In the genomic region with DNA sequence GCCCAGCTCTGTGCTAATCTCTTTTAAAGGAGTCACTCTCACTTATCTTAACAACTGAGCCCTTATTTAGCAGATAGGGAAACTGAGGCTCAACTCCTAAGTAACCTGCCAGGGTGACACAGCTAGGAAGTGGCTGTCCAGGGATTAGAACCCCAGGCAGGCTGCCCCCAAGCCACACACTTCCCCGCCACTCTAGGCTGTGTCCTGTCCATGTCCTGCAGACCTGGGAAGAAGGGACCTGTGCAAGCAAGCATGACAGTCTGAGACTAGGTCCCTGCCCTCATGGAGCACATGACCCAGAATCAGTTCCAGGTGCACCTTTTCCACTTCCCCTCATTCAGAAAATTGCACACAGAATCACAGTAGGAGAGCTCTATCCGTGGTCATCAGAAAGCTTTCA, we compare ENCODE assay signal across 29 cellular contexts. TPM values are rescaled to one million over a fixed set of nuclear protein-coding genes. Genes with fewer than 3 reads are reported as not detected.
DNase-seq lines count a peak whose midpoint lies in the region; ATAC-seq, FAIRE-seq and TF ChIP-seq lines count a peak whose summit lies in the region.
"Had no signal": no experiment of that assay in that cellular context is flagged by ENCODE, and none has a peak within 500 bp of the region (broad histone marks: within the 10 kb centered on the region; RNA-seq: fewer than 3 reads in every experiment).

No MANE protein-coding gene starts in this region.

- in situ Hi-C loops in GM12878 (cut with MboI) (no loop called here), HepG2 (cut with HindIII; ENCODE audit: extremely low pct_ligation_motif_present, low pct_unique_long_range_greater_than_20kb) (no loop called here)

- H3K4me2 ChIP-seq in GM12878 (ENCODE audit: control insufficient read depth, insufficient read depth) (no peak overlapping the region), HepG2 (ENCODE audit: low read depth, low read length) (peak overlapping the region; percentile 80), trophoblast cell (ENCODE audit: low read length) (no peak overlapping the region)

- H2BK5ac ChIP-seq in trophoblast cell (ENCODE audit: low read depth, low read length, poor library complexity): no peak overlapping the region

- no peaks in the 10 kb centered on the region for H4K20me1 ChIP-seq in GM12878 (ENCODE audit: control insufficient read depth, insufficient read depth)
- no peaks in the 10 kb centered on the region for H4K20me1 ChIP-seq in HepG2 (ENCODE audit: insufficient read depth, low read length)

- H3K79me1 ChIP-seq in trophoblast cell (ENCODE audit: low read length): peaks cover 3% of the 10 kb centered on the region

- no peak for TF ChIP-seq EP300 in GM12878 (IDR thresholded peaks at IDR 0.05; ENCODE audit: borderline replicate concordance in 1 of 2, control insufficient read depth in 1 of 2, low read depth in 2 of 2, low read length in 2 of 2)
- no peak for TF ChIP-seq EP300 in HepG2 (IDR thresholded peaks at IDR 0.05; ENCODE audit: low read depth in 2 of 2, low read length in 2 of 2)
- no peak for TF ChIP-seq EP300 in HepG2 (CRISPR knock-in tag; IDR thresholded peaks at IDR 0.05; ENCODE audit: borderline replicate concordance)

- ATAC-seq in GM12878 (no peak), HepG2 (no peak), GM21737 (IDR thresholded peaks at IDR 0.05; ENCODE audit: unreplicated experiment) (no peak)
- ATAC-seq: activated CD4-positive, CD25-positive, alpha-beta regulatory T cell treated with anti-CD3 and anti-CD28 coated beads, Interleukin-2, amount 50 U/mL, for 24 hours; gastrocnemius medialis; left cardiac atrium; PC-3; T-helper 17 cell had no signal

- TF ChIP-seq RAD21 in GM12878 (IDR thresholded peaks at IDR 0.05; ENCODE audit: insufficient read depth, low read depth, low read length) (no peak), HepG2 (CRISPR knock-in tag; IDR thresholded peaks at IDR 0.05) (no peak)

- H2AFZ ChIP-seq in GM12878 (ENCODE audit: control insufficient read depth, low read depth, low read length) (no peak overlapping the region), HepG2 (ENCODE audit: low read length) (no peak overlapping the region), trophoblast cell (ENCODE audit: insufficient read depth, low read length, poor library complexity) (no peak overlapping the region)
- H2AFZ ChIP-seq: hepatocyte had no signal

- H3K4me3 ChIP-seq in GM12878 (no peak overlapping the region), HepG2 (replicated peaks in 1 of 3; ENCODE audit: insufficient read depth in 1 of 3, low read depth in 2 of 3, low read length in 3 of 3) (peak overlapping the region in 1 of 3 experiments; percentile 60; a peak in 2 of 6 replicates), trophoblast cell (ENCODE audit: low read depth, low read length) (no peak overlapping the region)
- H3K4me3 ChIP-seq: body of pancreas, gastrocnemius medialis, hepatocyte, right lobe of liver had no signal

- CTCF ChIA-PET in GM12878 (lab: Yijun Ruan, JAX): interaction anchor here (0.7 to 19.8 kb wide), 5 partner anchors 26 to 226 kb away, joined by 3 to 344 read pairs (median 4); no protein-coding TSS in a partner anchor
- CTCF ChIA-PET in HepG2 (lab: Yijun Ruan, JAX; ENCODE audit: low intra/inter-chr PET ratio, low total read pairs): no interaction called here

- H3K9me3 ChIP-seq in KOPT-K1 (ENCODE audit: insufficient read depth, low read length, poor library complexity, severe bottlenecking) (no peaks in the 10 kb centered on the region), GM12878 (replicated peaks; ENCODE audit: control insufficient read depth, insufficient read depth, low read length) (no peaks in the 10 kb centered on the region), HepG2 (ENCODE audit: low read length) (no peaks in the 10 kb centered on the region), trophoblast cell (ENCODE audit: insufficient read depth, low read depth, low read length) (no peaks in the 10 kb centered on the region)
- H3K9me3 ChIP-seq: body of pancreas, gastrocnemius medialis, neutrophil, right lobe of liver had no signal

- no peak overlapping the region for H2AK5ac ChIP-seq in trophoblast cell (ENCODE audit: low read length)

- H3K23ac ChIP-seq in trophoblast cell (ENCODE audit: low read length): no peak overlapping the region

- H3K36me3 ChIP-seq in KOPT-K1 (ENCODE audit: insufficient read depth, low read length): no peaks in the 10 kb centered on the region
- H3K36me3 ChIP-seq in GM12878 (ENCODE audit: control insufficient read depth in 2 of 2, insufficient read depth in 2 of 2, low read length in 1 of 2): no peaks in the 10 kb centered on the region
- H3K36me3 ChIP-seq in HepG2 (replicated peaks in 1 of 2; ENCODE audit: control insufficient read depth in 1 of 2, insufficient read depth in 2 of 2, low read length in 2 of 2): no peaks in the 10 kb centered on the region
- H3K36me3 ChIP-seq in trophoblast cell (ENCODE audit: control insufficient read depth in 1 of 2, insufficient read depth in 2 of 2, low read length in 2 of 2): no peaks in the 10 kb centered on the region
- H3K36me3 ChIP-seq: gastrocnemius medialis, neutrophil, right lobe of liver had no signal

- H3K14ac ChIP-seq in trophoblast cell (ENCODE audit: low read length): no peak overlapping the region

- no peak overlapping the region for H3K9ac ChIP-seq in GM12878 (ENCODE audit: control insufficient read depth, insufficient read depth, low read length)
- H3K9ac ChIP-seq in HepG2 (ENCODE audit: insufficient read depth, low read depth, low read length): peak overlapping the region; percentile 44; the same call in 1 of the 2 replicates
- H3K9ac ChIP-seq in trophoblast cell (ENCODE audit: low read length): no peak overlapping the region

- no peaks in the 10 kb centered on the region for H3K79me2 ChIP-seq in GM12878 (ENCODE audit: control insufficient read depth, insufficient read depth, low read length)
- no peaks in the 10 kb centered on the region for H3K79me2 ChIP-seq in HepG2 (ENCODE audit: insufficient read depth, low read length)
- H3K79me2 ChIP-seq in trophoblast cell (ENCODE audit: control insufficient read depth, insufficient read depth, low read length, poor library complexity): no peaks in the 10 kb centered on the region
- H3K79me2 ChIP-seq: hepatocyte had no signal

- no peak overlapping the region for H3K4ac ChIP-seq in trophoblast cell (ENCODE audit: low read depth, low read length)

- intact Hi-C loops in GM12878 (cut with micrococcal nuclease; ENCODE audit: unreplicated experiment) (no loop called here), HepG2 (cut with micrococcal nuclease; ENCODE audit: unreplicated experiment) (loop anchor here (1.0 to 2.0 kb wide), 2 partner anchors 8 to 32 kb away; no protein-coding TSS in a partner anchor)

- H4K91ac ChIP-seq in trophoblast cell (ENCODE audit: low read depth, low read length): no peak overlapping the region

- H3K18ac ChIP-seq in trophoblast cell (ENCODE audit: low read length): no peak overlapping the region

- POLR2A ChIA-PET in GM12878 (lab: Charles Lee) (interaction anchor here (0.5 kb wide), 1 partner anchor 145 kb away, joined by 4 read pairs; no protein-coding TSS in a partner anchor), HepG2 (lab: Yijun Ruan, JAX) (interaction anchor here (0.9 to 2.0 kb wide), 6 partner anchors 10 to 423 kb away, joined by 3 to 8 read pairs (median 4); partner anchors contain the start of gene ACBD6)

- TF ChIP-seq CTCF in GM12878 (IDR thresholded peaks at IDR 0.05 in 2 of 3, conservative IDR thresholded peaks at IDR 0.05 in 1 of 3; ENCODE audit: control insufficient read depth in 2 of 3, extremely low read depth in 1 of 3, insufficient read depth in 1 of 3, low read depth in 3 of 3, low read length in 3 of 3) (no peak), HepG2 (CRISPR knock-in tag; IDR thresholded peaks at IDR 0.05) (no peak)

- H4K8ac ChIP-seq in trophoblast cell (ENCODE audit: low read depth, low read length): no peak overlapping the region

- SMC1A ChIA-PET in GM12878 (lab: Charles Lee; ENCODE audit: uncharacterized antibody, unreplicated experiment): interaction anchor here (0.6 to 19.3 kb wide), 5 partner anchors 16 to 55 kb away, joined by 3 to 304 read pairs (median 4); no protein-coding TSS in a partner anchor

- BruUV-seq in GM12878 (replicated peaks; lab: Mats Ljungman, UMichigan) (no TSS peak), HepG2 (replicated peaks; lab: Mats Ljungman, UMichigan) (no TSS peak)

- no peak overlapping the region for H4K12ac ChIP-seq in trophoblast cell (ENCODE audit: low read depth, low read length)

- no peak overlapping the region for H2BK120ac ChIP-seq in trophoblast cell (ENCODE audit: insufficient read depth, low read length, poor library complexity)

- H2BK12ac ChIP-seq in trophoblast cell (ENCODE audit: low read length): no peak overlapping the region

- FAIRE-seq in GM12878 (lab: Jason Lieb, UNC) (no peak), HepG2 (lab: Jason Lieb, UNC) (no peak)
- FAIRE-seq: G401.6, TTC549 had no signal

- peaks cover 0 to 3% of the 10 kb centered on the region in 2 experiments; a peak in 1 of 4 replicates for H3K27me3 ChIP-seq in GM12878 (replicated peaks in 1 of 2; ENCODE audit: control insufficient read depth in 2 of 2, insufficient read depth in 2 of 2, low read length in 1 of 2)
- H3K27me3 ChIP-seq in HepG2 (ENCODE audit: control insufficient read depth in 1 of 2, insufficient read depth in 2 of 2, low read length in 2 of 2): peaks cover 0 to under 1% of the 10 kb centered on the region in 2 experiments; a peak in 3 of 5 replicates
- H3K27me3 ChIP-seq in trophoblast cell (ENCODE audit: insufficient read depth, low read length): no peaks in the 10 kb centered on the region
- H3K27me3 ChIP-seq: body of pancreas, gastrocnemius medialis, hepatocyte, right lobe of liver had no signal

- DNase-seq in GM12878 (ENCODE audit: low read depth, low spot score): no peak
- DNase-seq in HepG2 (ENCODE audit: low spot score): no peak
- no peak for DNase-seq in trophoblast cell
- DNase-seq in AG08395 (ENCODE audit: low spot score): no peak
- DNase-seq: activated CD4-positive, alpha-beta T cell treated with anti-CD3 and anti-CD28 coated beads, Interleukin-2, amount 50 U/mL, for 48 hours; activated CD8-positive, alpha-beta memory T cell treated with anti-CD3 and anti-CD28 coated beads, Interleukin-2, amount 50 U/mL, for 4 hours; activated naive CD4-positive, alpha-beta T cell treated with Interleukin-2 at 50 U/mL for 16 hours; cerebellar nuclear complex; DMS79; gastrocnemius medialis; HFFc6; IMR-90; left cardiac atrium; NCI-H187; NCI-H2171 treated with DMSO at 0.1 percent for 48 hours; NCI-H510A; PC-3; stimulated activated CD8-positive, alpha-beta memory T cell treated with anti-CD3 and anti-CD28 coated beads, Interleukin-4, amount 100 ng/mL, for 48 hours; T-helper 17 cell had no signal

- RAD21 ChIA-PET in GM12878 (lab: Charles Lee; ENCODE audit: unreplicated experiment): interaction anchor here (1.0 to 16.7 kb wide), 3 partner anchors 37 to 211 kb away, joined by 3 to 215 read pairs (median 3); no protein-coding TSS in a partner anchor

- H3K27ac ChIP-seq in KOPT-K1 (ENCODE audit: low read depth, low read length, poor library complexity, severe bottlenecking) (peak overlapping the region; percentile 82), GM12878 (ENCODE audit: control insufficient read depth, insufficient read depth) (no peak overlapping the region), HepG2 (ENCODE audit: extremely low read length, insufficient read depth, low read length) (peak overlapping the region; percentile 56), temporal lobe (ENCODE audit: low read depth, low read length) (peak overlapping the region; percentile 98), trophoblast cell (ENCODE audit: low read depth, low read length) (no peak overlapping the region)
- H3K27ac ChIP-seq: body of pancreas, gastrocnemius medialis, neutrophil, right lobe of liver had no signal

- H3K4me1 ChIP-seq in GM12878 (ENCODE audit: control insufficient read depth, insufficient read depth, low read length) (peaks cover 7% of the 10 kb centered on the region; the same call in 1 of the 2 replicates), HepG2 (ENCODE audit: insufficient read depth, low read length) (peaks cover 75% of the 10 kb centered on the region), trophoblast cell (ENCODE audit: control insufficient read depth in 1 of 2, insufficient read depth in 2 of 2, low read length in 2 of 2) (peaks cover 12% of the 10 kb centered on the region in 2 experiments)
- H3K4me1 ChIP-seq: right lobe of liver had no signal

- no peak for TF ChIP-seq POLR2A in GM12878 (IDR thresholded peaks at IDR 0.05; ENCODE audit: low read depth, low read length)
- TF ChIP-seq POLR2A in HepG2 (IDR thresholded peaks at IDR 0.05; ENCODE audit: insufficient read depth in 1 of 2, low read depth in 2 of 2, low read length in 2 of 2): no peak

- WGBS in GM12878 (ENCODE audit: insufficient coverage, insufficient replicate concordance, low lambda C conversion rate, missing lambda C conversion rate): 58% methylated on average over 2 of the region's 2 CpGs
- 48% methylated on average over 2 of the region's 2 CpGs for WGBS in HepG2 (ENCODE audit: low lambda C conversion rate)
- WGBS in trophoblast cell (ENCODE audit: extremely low coverage, insufficient coverage, insufficient read length): no CpG with 5 or more reads among the region's 2 CpGs

RNA-seq across cellular contexts. Expression of gene KIAA1614, which starts 12.2 kb away (rescaled TPM):
- total RNA-seq in GM12878 (2013; cell fraction: nucleolus; rRNA removed): 0.54 and 0.58 TPM in 2 replicates
- 0.05 and 0.28 TPM in 2 replicates for total RNA-seq in GM12878 (2014; rRNA removed)
- 0.04 and 0.09 TPM in 2 replicates for total RNA-seq in GM12878 (2014; rRNA removed; fragmentation: Illumina TruSeq; extraction: Trizol)
- total RNA-seq in GM12878 (2021): 0.24 and 0.26 TPM in 2 replicates
- 0.24 TPM for polyA plus RNA-seq in GM12878 (2011; ENCODE audit: low read depth)
- polyA plus RNA-seq in GM12878 (2011; rRNA removed): 0.31 and 0.59 TPM in 2 replicates
- polyA plus RNA-seq in GM12878 (2011; cell fraction: cytosol; rRNA removed): 0.28 and 0.69 TPM in 2 replicates
- polyA plus RNA-seq in GM12878 (2011; cell fraction: nucleus; rRNA removed): 1.7 TPM in 2 replicates
- 0.24 and 0.38 TPM in 2 replicates for polyA plus RNA-seq in GM12878 (2012)
- polyA plus RNA-seq in GM12878 (2014; fragmentation: Illumina TruSeq; extraction: Trizol): 0.03 TPM in 2 replicates
- under 1 TPM in 1 of 2 experiments, not detected in 1; 0.03 TPM for polyA plus RNA-seq in GM12878 (2014; fragmentation: Nextera tagmentation; extraction: Ambion mirVana)
- 0.36 and 1.0 TPM in 2 replicates for polyA plus RNA-seq in GM12878 (2014; rRNA removed)
- polyA plus RNA-seq in GM12878 (2016; fragmentation: Nextera tagmentation; extraction: Ambion mirVana): under 1 TPM; 0.09 to 0.27 TPM
- 0.44 and 2.0 TPM in 2 replicates for polyA minus RNA-seq in GM12878 (2011; rRNA and poly(A)+ RNA removed)
- 0.27 and 2.4 TPM in 2 replicates for polyA minus RNA-seq in GM12878 (2011; cell fraction: cytosol; rRNA and poly(A)+ RNA removed)
- polyA minus RNA-seq in GM12878 (2011; cell fraction: nucleus; rRNA and poly(A)+ RNA removed): 0.73 and 1.1 TPM in 2 replicates
- total RNA-seq in HepG2 (2016; rRNA removed; fragmentation: Illumina TruSeq; extraction: Trizol): 0.32 and 0.77 TPM in 2 replicates
- 0.10 TPM in 1 of 2 replicates, not detected in the other for total RNA-seq in HepG2 (2016; cell fraction: cytosol; rRNA removed; fragmentation: Illumina TruSeq; extraction: Trizol; ENCODE audit: low read depth)
- 0.16 and 0.17 TPM in 2 replicates for total RNA-seq in HepG2 (2016; cell fraction: insoluble cytoplasmic fraction; rRNA removed; fragmentation: Illumina TruSeq; extraction: Trizol)
- total RNA-seq in HepG2 (2016; cell fraction: membrane; rRNA removed; fragmentation: Illumina TruSeq; extraction: Trizol): 0.46 and 0.52 TPM in 2 replicates
- total RNA-seq in HepG2 (2016; cell fraction: nucleus; rRNA removed; fragmentation: Illumina TruSeq; extraction: Trizol): 0.43 and 0.81 TPM in 2 replicates
- polyA plus RNA-seq in HepG2 (2011; rRNA removed): 0.12 and 0.15 TPM in 2 replicates
- 0.27 TPM in 2 replicates for polyA plus RNA-seq in HepG2 (2011; cell fraction: cytosol; rRNA removed)
- 0.16 and 0.48 TPM in 2 replicates for polyA plus RNA-seq in HepG2 (2011; cell fraction: nucleus; rRNA removed)
- 0.40 and 0.48 TPM in 2 replicates for polyA plus RNA-seq in HepG2 (2012)
- 0.06 and 0.26 TPM in 2 replicates for polyA plus RNA-seq in HepG2 (2016; cell fraction: cytosol; fragmentation: Illumina TruSeq; extraction: Trizol; ENCODE audit: low read depth)
- polyA plus RNA-seq in HepG2 (2016; cell fraction: insoluble cytoplasmic fraction; fragmentation: Illumina TruSeq; extraction: Trizol; ENCODE audit: low read depth): 0.17 and 0.20 TPM in 2 replicates
- polyA plus RNA-seq in HepG2 (2016; cell fraction: membrane; fragmentation: Illumina TruSeq; extraction: Trizol; ENCODE audit: low read depth): 0.09 and 0.14 TPM in 2 replicates
- 0.11 and 0.16 TPM in 2 replicates for polyA plus RNA-seq in HepG2 (2016; cell fraction: nucleus; fragmentation: Illumina TruSeq; extraction: Trizol; ENCODE audit: insufficient read depth, low read depth)
- 0.44 and 0.48 TPM in 2 replicates for polyA minus RNA-seq in HepG2 (2011; rRNA and poly(A)+ RNA removed; ENCODE audit: low replicate concordance)
- not detected in 2 replicates for polyA minus RNA-seq in HepG2 (2011; cell fraction: cytosol; rRNA and poly(A)+ RNA removed)
- polyA minus RNA-seq in HepG2 (2011; cell fraction: nucleus; rRNA and poly(A)+ RNA removed): 0.12 and 0.26 TPM in 2 replicates
- 3.0 TPM for total RNA-seq in temporal lobe
- polyA plus RNA-seq in trophoblast cell (2013): 0.35 and 0.42 TPM in 2 replicates
- total RNA-seq: PC-3 had no signal

Comparison
In these comparisons a context has a peak if more than half of its experiments do, and no peak if none do; other contexts are left out.
1. H3K27ac ChIP-seq: peak in KOPT-K1 (single experiment), HepG2 (single experiment) and temporal lobe (single experiment); none in GM12878 (single experiment) and trophoblast cell (single experiment).